ENCODE assay signal across 11 cellular contexts in genomic region chr6:160198577-160199211, GRCh38. TPM values are rescaled to one million over a fixed set of nuclear protein-coding genes. Genes with fewer than 3 reads are reported as not detected.
DNase-seq lines count a peak whose midpoint lies in the region; ATAC-seq, FAIRE-seq and TF ChIP-seq lines count a peak whose summit lies in the region.
"Had no signal": no experiment of that assay in that cellular context is flagged by ENCODE, and none has a peak within 500 bp of the region (broad histone marks: within the 10 kb centered on the region; RNA-seq: fewer than 3 reads in every experiment).

No MANE protein-coding gene starts in this region.

- no peaks in the 10 kb centered on the region for H3K36me3 ChIP-seq in vagina
- H3K36me3 ChIP-seq: BLaER1 treated with 17β-estradiol and CSF1 and Interleukin-3, amounts not matched to agents 10 nM and 100 nM; suprapubic skin had no signal

- no peak overlapping the region for H3K27ac ChIP-seq in vagina
- H3K27ac ChIP-seq: BLaER1 treated with 17β-estradiol and CSF1 and Interleukin-3, amounts not matched to agents 10 nM and 100 nM; suprapubic skin had no signal

- ATAC-seq in GM21717 (IDR thresholded peaks at IDR 0.05; ENCODE audit: unreplicated experiment) (peak; percentile 58), HG03469 (IDR thresholded peaks at IDR 0.05; ENCODE audit: unreplicated experiment) (peak; percentile 90), left lobe of liver (peak; percentile 97)

- no peak overlapping the region for H3K4me3 ChIP-seq in vagina
- H3K4me3 ChIP-seq: BLaER1 treated with 17β-estradiol and CSF1 and Interleukin-3, amounts not matched to agents 10 nM and 100 nM; suprapubic skin had no signal

- H3K27me3 ChIP-seq in vagina: no peaks in the 10 kb centered on the region
- H3K27me3 ChIP-seq: BLaER1 treated with 17β-estradiol and CSF1 and Interleukin-3, amounts not matched to agents 10 nM and 100 nM; suprapubic skin had no signal

- peaks cover 15% of the 10 kb centered on the region for H3K4me1 ChIP-seq in vagina
- H3K4me1 ChIP-seq: suprapubic skin had no signal

- TF ChIP-seq CTCF in vagina (IDR thresholded peaks at IDR 0.05): no peak

- FAIRE-seq in GM18507 (lab: Jason Lieb, UNC): peak; percentile 75

- H3K9me3 ChIP-seq in vagina: no peaks in the 10 kb centered on the region

- DNase-seq in GM18507 (ENCODE audit: extremely low spot score, insufficient read length, low read depth) (peak; percentile 7), left lobe of liver (ENCODE audit: low spot score) (no peak), NCI-H2227 (lab: John Stamatoyannopoulos, UW; ENCODE audit: unreplicated experiment) (no peak), vagina (ENCODE audit: extremely low spot score in 2 of 2) (no peak), NCI-H187 treated with DMSO at 0.1 percent for 48 hours (lab: John Stamatoyannopoulos, UW) (no peak)
- DNase-seq in stimulated activated naive CD4-positive, alpha-beta T cell treated with Interleukin-2 at 50 U/mL for 16 hours (lab: John Stamatoyannopoulos, UW): no peak
- DNase-seq: activated B cell treated with CpG ODN at 0.5 μM for 24 hours had no signal

- no peak for TF ChIP-seq POLR2A in vagina (IDR thresholded peaks at IDR 0.05)

- intact Hi-C loops in vagina (cut with DNase I): no loop called here

RNA-seq across cellular contexts. Expression of gene SLC22A2, which starts 59.9 kb away (rescaled TPM):
- total RNA-seq in left lobe of liver (not detected), vagina (not detected)
- total RNA-seq: activated B cell treated with CpG ODN at 0.5 μM for 24 hours, suprapubic skin had no signal
